Comparison of ENCODE assay signal across 1 cellular context in the genomic region with DNA sequence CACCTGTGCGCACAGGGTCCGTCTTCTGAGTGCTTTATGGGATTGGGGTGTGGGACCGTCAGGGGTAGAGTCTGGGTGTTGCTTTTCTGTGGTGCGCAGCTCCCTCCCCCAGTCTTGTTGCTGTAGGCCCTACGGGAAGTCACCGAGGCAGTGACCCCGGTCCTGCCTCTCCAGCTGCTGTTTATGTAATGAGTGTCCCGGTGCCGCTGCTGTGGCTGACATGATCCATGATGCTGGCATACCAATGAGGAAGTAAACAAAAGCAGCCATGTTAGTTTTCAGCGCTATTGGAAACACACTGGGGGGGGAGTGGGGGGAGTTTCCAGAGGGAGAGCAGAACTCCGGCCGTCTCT.
A peak's percentile ranks its signal among the peaks of the same experiment; 100 is the strongest.
TF ChIP-seq lines count a peak whose summit lies in the region.

No MANE protein-coding gene starts in this region.

TF ChIP-seq in HepG2, 621 proteins besides CTCF, POLR2A, EP300 and RAD21 (continued from another document and continues in another):
- TF ChIP-seq, protein P1, sequence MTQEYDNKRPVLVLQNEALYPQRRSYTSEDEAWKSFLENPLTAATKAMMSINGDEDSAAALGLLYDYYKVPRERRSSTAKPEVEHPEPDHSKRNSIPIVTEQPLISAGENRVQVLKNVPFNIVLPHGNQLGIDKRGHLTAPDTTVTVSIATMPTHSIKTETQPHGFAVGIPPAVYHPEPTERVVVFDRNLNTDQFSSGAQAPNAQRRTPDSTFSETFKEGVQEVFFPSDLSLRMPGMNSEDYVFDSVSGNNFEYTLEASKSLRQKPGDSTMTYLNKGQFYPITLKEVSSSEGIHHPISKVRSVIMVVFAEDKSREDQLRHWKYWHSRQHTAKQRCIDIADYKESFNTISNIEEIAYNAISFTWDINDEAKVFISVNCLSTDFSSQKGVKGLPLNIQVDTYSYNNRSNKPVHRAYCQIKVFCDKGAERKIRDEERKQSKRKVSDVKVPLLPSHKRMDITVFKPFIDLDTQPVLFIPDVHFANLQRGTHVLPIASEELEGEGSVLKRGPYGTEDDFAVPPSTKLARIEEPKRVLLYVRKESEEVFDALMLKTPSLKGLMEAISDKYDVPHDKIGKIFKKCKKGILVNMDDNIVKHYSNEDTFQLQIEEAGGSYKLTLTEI (CRISPR knock-in tag; conservative IDR thresholded peaks at IDR 0.05) = no peak
- TF ChIP-seq MXI1 (IDR thresholded peaks at IDR 0.05; ENCODE audit: borderline replicate concordance, low read depth, low read length) (peak; percentile 64; the same call in 1 of the 3 replicates), ATF5 (CRISPR knock-in tag; IDR thresholded peaks at IDR 0.05; ENCODE audit: low read depth) (0 out of 2 replicates have a peak, but pooled peaks have one; percentile 11), UBTF (CRISPR knock-in tag; IDR thresholded peaks at IDR 0.05) (no peak; the same call in 1 of the 2 replicates), ZNF430 (CRISPR knock-in tag; IDR thresholded peaks at IDR 0.05) (no peak), ZC3H13 (CRISPR knock-in tag; IDR thresholded peaks at IDR 0.05) (no peak), ZNF7 (CRISPR knock-in tag; IDR thresholded peaks at IDR 0.05) (no peak), HNRNPLL (IDR thresholded peaks at IDR 0.05; ENCODE audit: low read depth, low read length, poor library complexity, severe bottlenecking) (no peak), ZSCAN12 (CRISPR knock-in tag; IDR thresholded peaks at IDR 0.05) (no peak), HOXD1 (CRISPR knock-in tag; IDR thresholded peaks at IDR 0.05) (peak; percentile 65; the same call in 1 of the 2 replicates), MEIS2 (CRISPR knock-in tag; IDR thresholded peaks at IDR 0.05) (no peak), ZFYVE20 (CRISPR knock-in tag; IDR thresholded peaks at IDR 0.05; ENCODE audit: borderline replicate concordance, low read depth) (no peak), E2F5 (CRISPR knock-in tag; conservative IDR thresholded peaks at IDR 0.05) (no peak), MAZ (IDR thresholded peaks at IDR 0.05; ENCODE audit: borderline replicate concordance, low read depth, low read length) (no peak), MAZ (CRISPR knock-in tag; IDR thresholded peaks at IDR 0.05; ENCODE audit: low read depth) (no peak), SETDB1 (CRISPR knock-in tag; IDR thresholded peaks at IDR 0.05; ENCODE audit: borderline replicate concordance) (no peak), SNAPC4 (CRISPR knock-in tag; IDR thresholded peaks at IDR 0.05) (no peak), JUND (CRISPR knock-in tag; IDR thresholded peaks at IDR 0.05) (no peak), ZEB1 (IDR thresholded peaks at IDR 0.05; ENCODE audit: insufficient replicate concordance, low read depth) (no peak), ZNF557 (CRISPR knock-in tag; IDR thresholded peaks at IDR 0.05) (no peak; the same call in 1 of the 2 replicates), THAP9 (CRISPR knock-in tag; IDR thresholded peaks at IDR 0.05; ENCODE audit: borderline replicate concordance) (0 out of 2 replicates have a peak, but pooled peaks have one; percentile 54), ZNF543 (CRISPR knock-in tag; IDR thresholded peaks at IDR 0.05) (no peak)
- TF ChIP-seq, protein P2, sequence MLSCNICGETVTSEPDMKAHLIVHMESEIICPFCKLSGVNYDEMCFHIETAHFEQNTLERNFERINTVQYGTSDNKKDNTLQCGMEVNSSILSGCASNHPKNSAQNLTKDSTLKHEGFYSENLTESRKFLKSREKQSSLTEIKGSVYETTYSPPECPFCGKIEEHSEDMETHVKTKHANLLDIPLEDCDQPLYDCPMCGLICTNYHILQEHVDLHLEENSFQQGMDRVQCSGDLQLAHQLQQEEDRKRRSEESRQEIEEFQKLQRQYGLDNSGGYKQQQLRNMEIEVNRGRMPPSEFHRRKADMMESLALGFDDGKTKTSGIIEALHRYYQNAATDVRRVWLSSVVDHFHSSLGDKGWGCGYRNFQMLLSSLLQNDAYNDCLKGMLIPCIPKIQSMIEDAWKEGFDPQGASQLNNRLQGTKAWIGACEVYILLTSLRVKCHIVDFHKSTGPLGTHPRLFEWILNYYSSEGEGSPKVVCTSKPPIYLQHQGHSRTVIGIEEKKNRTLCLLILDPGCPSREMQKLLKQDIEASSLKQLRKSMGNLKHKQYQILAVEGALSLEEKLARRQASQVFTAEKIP (CRISPR knock-in tag; IDR thresholded peaks at IDR 0.05; ENCODE audit: borderline replicate concordance) = no peak
- TF ChIP-seq, protein P3, sequence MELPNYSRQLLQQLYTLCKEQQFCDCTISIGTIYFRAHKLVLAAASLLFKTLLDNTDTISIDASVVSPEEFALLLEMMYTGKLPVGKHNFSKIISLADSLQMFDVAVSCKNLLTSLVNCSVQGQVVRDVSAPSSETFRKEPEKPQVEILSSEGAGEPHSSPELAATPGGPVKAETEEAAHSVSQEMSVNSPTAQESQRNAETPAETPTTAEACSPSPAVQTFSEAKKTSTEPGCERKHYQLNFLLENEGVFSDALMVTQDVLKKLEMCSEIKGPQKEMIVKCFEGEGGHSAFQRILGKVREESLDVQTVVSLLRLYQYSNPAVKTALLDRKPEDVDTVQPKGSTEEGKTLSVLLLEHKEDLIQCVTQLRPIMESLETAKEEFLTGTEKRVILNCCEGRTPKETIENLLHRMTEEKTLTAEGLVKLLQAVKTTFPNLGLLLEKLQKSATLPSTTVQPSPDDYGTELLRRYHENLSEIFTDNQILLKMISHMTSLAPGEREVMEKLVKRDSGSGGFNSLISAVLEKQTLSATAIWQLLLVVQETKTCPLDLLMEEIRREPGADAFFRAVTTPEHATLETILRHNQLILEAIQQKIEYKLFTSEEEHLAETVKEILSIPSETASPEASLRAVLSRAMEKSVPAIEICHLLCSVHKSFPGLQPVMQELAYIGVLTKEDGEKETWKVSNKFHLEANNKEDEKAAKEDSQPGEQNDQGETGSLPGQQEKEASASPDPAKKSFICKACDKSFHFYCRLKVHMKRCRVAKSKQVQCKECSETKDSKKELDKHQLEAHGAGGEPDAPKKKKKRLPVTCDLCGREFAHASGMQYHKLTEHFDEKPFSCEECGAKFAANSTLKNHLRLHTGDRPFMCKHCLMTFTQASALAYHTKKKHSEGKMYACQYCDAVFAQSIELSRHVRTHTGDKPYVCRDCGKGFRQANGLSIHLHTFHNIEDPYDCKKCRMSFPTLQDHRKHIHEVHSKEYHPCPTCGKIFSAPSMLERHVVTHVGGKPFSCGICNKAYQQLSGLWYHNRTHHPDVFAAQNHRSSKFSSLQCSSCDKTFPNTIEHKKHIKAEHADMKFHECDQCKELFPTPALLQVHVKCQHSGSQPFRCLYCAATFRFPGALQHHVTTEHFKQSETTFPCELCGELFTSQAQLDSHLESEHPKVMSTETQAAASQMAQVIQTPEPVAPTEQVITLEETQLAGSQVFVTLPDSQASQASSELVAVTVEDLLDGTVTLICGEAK (IDR thresholded peaks at IDR 0.05) = no peak
- TF ChIP-seq, protein P3 (CRISPR knock-in tag; IDR thresholded peaks at IDR 0.05) = no peak
- TF ChIP-seq, protein P4, sequence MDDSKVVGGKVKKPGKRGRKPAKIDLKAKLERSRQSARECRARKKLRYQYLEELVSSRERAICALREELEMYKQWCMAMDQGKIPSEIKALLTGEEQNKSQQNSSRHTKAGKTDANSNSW (CRISPR knock-in tag; IDR thresholded peaks at IDR 0.05; ENCODE audit: borderline replicate concordance) = no peak
